38 cellular contexts compared by ENCODE assay signal in genomic region chr16:1134776-1135458, GRCh38. TPM values are rescaled to one million over a fixed set of nuclear protein-coding genes. Genes with fewer than 3 reads are reported as not detected.
"Had no signal": no experiment of that assay in that cellular context is flagged by ENCODE, and none has a peak within 500 bp of the region (broad histone marks: within the 10 kb centered on the region; RNA-seq: fewer than 3 reads in every experiment).

No MANE protein-coding gene starts in this region.

- H3K36me3 ChIP-seq: gastrocnemius medialis, sigmoid colon, suprapubic skin, tibial artery, upper lobe of right lung, WERI-Rb-1 had no signal

- H3K4me1 ChIP-seq: gastrocnemius medialis, sigmoid colon, suprapubic skin, tibial artery, upper lobe of right lung had no signal

- H3K9me3 ChIP-seq: gastrocnemius medialis, sigmoid colon, suprapubic skin, tibial artery, upper lobe of right lung had no signal

- H3K27me3 ChIP-seq: sigmoid colon had no signal

- H3K4me3 ChIP-seq: gastrocnemius medialis, lung, sigmoid colon, smooth muscle cell, suprapubic skin, tibial artery, upper lobe of right lung had no signal

- ATAC-seq: activated CD4-positive, CD25-positive, alpha-beta regulatory T cell treated with anti-CD3 and anti-CD28 coated beads, Interleukin-2, amount 50 U/mL, for 24 hours; effector memory CD8-positive, alpha-beta T cell; gastrocnemius medialis; natural killer cell treated with Interleukin-12 subunit alpha and Interleukin-12 subunit beta and Interleukin-15 and Interleukin-18, amount 100 ng/mL, for 72 hours; T-helper 17 cell; upper lobe of right lung had no signal

- H3K27ac ChIP-seq: gastrocnemius medialis, sigmoid colon, suprapubic skin, tibial artery, upper lobe of right lung, WERI-Rb-1 had no signal

- H3K4me2 ChIP-seq: smooth muscle cell had no signal

- DNase-seq: activated CD4-positive, alpha-beta memory T cell treated with anti-CD3 and anti-CD28 coated beads for 36 hours; activated CD4-positive, alpha-beta T cell treated with anti-CD3 and anti-CD28 coated beads for 48 hours; activated CD8-positive, alpha-beta memory T cell treated with anti-CD3 and anti-CD28 coated beads, Interleukin-2, amount 50 U/mL, for 4 hours; activated effector memory CD4-positive, alpha-beta T cell treated with anti-CD3 and anti-CD28 coated beads, Interleukin-2, amount 50 U/mL, for 16 hours; activated naive CD4-positive, alpha-beta T cell treated with anti-CD3 and anti-CD28 coated beads, Interleukin-2, amount 10 ng/mL, durations not matched to agents 7 days and 5 days; activated naive CD8-positive, alpha-beta T cell treated with anti-CD3 and anti-CD28 coated beads, Interleukin-2, amount 10 ng/mL, durations not matched to agents 7 days and 5 days; activated T-cell treated with anti-CD3 and anti-CD28 coated beads, Interleukin-2, amount 50 U/mL, for 1 hour; amniotic stem cell; caudate nucleus; cortex of kidney; effector memory CD8-positive, alpha-beta T cell; erythroblast; gastrocnemius medialis; hippocampal formation; mesendoderm; retina; sigmoid colon; stimulated activated CD4-positive, alpha-beta T cell treated with anti-CD3 and anti-CD28 coated beads, Interleukin-1b, Interleukin-23, amount 100 ng/mL, for 48 hours; stimulated activated naive B cell treated with anti-CD40 and anti-IgM and Interleukin-4, amounts not matched to agents 10 μg/mL and 1 μg/mL and 100 μg/mL, for 72 hours; T-helper 17 cell; T1000; tibial artery; upper lobe of right lung; WERI-Rb-1 had no signal

RNA-seq across cellular contexts. Expression of gene CACNA1H, which starts 18.0 kb away (rescaled TPM):
- polyA plus RNA-seq: keratinocyte had no signal

RNA-seq across cellular contexts. Expression of gene C1QTNF8, which starts 38.9 kb away (rescaled TPM):
- total RNA-seq: activated CD4-positive, alpha-beta memory T cell treated with anti-CD3 and anti-CD28 coated beads for 36 hours; activated CD8-positive, alpha-beta memory T cell treated with anti-CD3 and anti-CD28 coated beads for 36 hours; activated naive CD8-positive, alpha-beta T cell treated with anti-CD3 and anti-CD28 coated beads, Interleukin-2, amount 10 ng/mL, durations not matched to agents 7 days and 5 days; activated T-helper 1 cell treated with anti-CD3 and anti-CD28 coated beads, Interleukin-12 subunit alpha, Interleukin-12 subunit beta, Interleukin-2, Interleukin-4 antibody, amounts not matched to agents 30 ng/mL and 10 ng/mL and 1 ng/mL, durations not matched to agents 14 hours and 24 hours and 36 hours; astrocyte; chondrocyte; gastrocnemius medialis; mononuclear cell; myocyte; natural killer cell treated with Interleukin-12 subunit alpha and Interleukin-12 subunit beta and Interleukin-15 and Interleukin-18, amount 100 ng/mL, for 72 hours; osteocyte; progenitor cell of endocrine pancreas; sigmoid colon; smooth muscle cell; suprapubic skin; T-helper 17 cell; upper lobe of right lung had no signal
- polyA plus RNA-seq: keratinocyte, sigmoid colon, smooth muscle cell had no signal
